Comparison of ENCODE assay signal across 7 cellular contexts in the genomic region with DNA sequence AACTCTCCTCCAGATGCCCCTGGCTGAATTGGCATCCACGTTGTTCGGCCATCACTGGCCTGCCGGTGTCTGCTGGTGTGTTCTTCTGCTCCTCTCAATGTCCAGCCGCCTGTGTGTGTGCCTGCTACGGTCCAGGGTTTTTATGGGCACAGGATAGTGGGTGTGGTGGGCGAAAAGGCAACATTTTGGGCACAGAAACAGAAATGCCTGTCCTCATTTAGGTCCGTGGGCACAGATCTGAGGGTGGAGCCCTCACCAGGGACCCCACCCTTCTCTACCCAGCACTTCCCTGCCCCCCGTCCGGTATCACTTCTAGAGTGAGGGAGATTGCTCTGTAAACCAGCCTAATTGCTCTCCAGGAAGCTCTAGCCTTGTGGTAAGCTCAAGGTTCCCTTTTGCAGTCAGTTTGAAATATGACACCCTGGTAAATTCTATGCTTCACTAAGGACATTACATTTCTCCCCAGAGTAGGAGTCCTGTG.
DNase-seq lines count a peak whose midpoint lies in the region; ATAC-seq and TF ChIP-seq lines count a peak whose summit lies in the region.

No MANE protein-coding gene starts in this region.

- H3K27me3 ChIP-seq in colonic mucosa (no peaks in the 10 kb centered on the region), smooth muscle cell (ENCODE audit: low read depth) (no peaks in the 10 kb centered on the region)

- H3K4me1 ChIP-seq in colonic mucosa (no peaks in the 10 kb centered on the region), smooth muscle cell (ENCODE audit: low read depth) (no peaks in the 10 kb centered on the region)

- no peak overlapping the region for H3K27ac Mint-ChIP-seq in progenitor cell of endocrine pancreas

- TF ChIP-seq POLR2A in NB4 (IDR thresholded peaks at IDR 0.05; ENCODE audit: extremely low read depth, insufficient read length), result no peak

- H3K4me3 Mint-ChIP-seq in progenitor cell of endocrine pancreas (ENCODE audit: low read depth), result no peak overlapping the region

- H3K9me3 ChIP-seq in colonic mucosa (no peaks in the 10 kb centered on the region), smooth muscle cell (replicated peaks; ENCODE audit: low read depth) (no peaks in the 10 kb centered on the region)

- H3K9me3 Mint-ChIP-seq in progenitor cell of endocrine pancreas (ENCODE audit: low read depth), result peaks cover 7% of the 10 kb centered on the region

- peaks cover 10% of the 10 kb centered on the region for H3K4me1 Mint-ChIP-seq in progenitor cell of endocrine pancreas (ENCODE audit: low read depth)

- H2AFZ ChIP-seq in smooth muscle cell (ENCODE audit: low read depth), result peak overlapping the region; percentile 37

- intact Hi-C loops in colonic mucosa (cut with DNase I), result no loop called here

- H3K4me3 ChIP-seq in NB4 (ENCODE audit: low read depth, low read length) (peak overlapping the region; percentile 54), colonic mucosa (no peak overlapping the region), smooth muscle cell (no peak overlapping the region)

- H3K9ac ChIP-seq in colonic mucosa (ENCODE audit: low read depth in 2 of 2, low read length in 2 of 2), result peak overlapping the region in 1 of 2 donors; percentile 32
- H3K9ac ChIP-seq in smooth muscle cell (ENCODE audit: low read depth), result no peak overlapping the region

- no peaks in the 10 kb centered on the region for H3K27me3 Mint-ChIP-seq in progenitor cell of endocrine pancreas

- H3K36me3 ChIP-seq in colonic mucosa, result no peaks in the 10 kb centered on the region
- H3K36me3 ChIP-seq in smooth muscle cell (ENCODE audit: low read depth), result no peaks in the 10 kb centered on the region

- no peaks in the 10 kb centered on the region for H3K79me2 ChIP-seq in smooth muscle cell (ENCODE audit: low read depth)

- peak; percentile 89 for DNase-seq in NB4 (ENCODE audit: low read depth)
- DNase-seq in colonic mucosa, result peak; percentile 72
- DNase-seq in smooth muscle cell (lab: John Stamatoyannopoulos, UW; ENCODE audit: unreplicated experiment), result no peak
- DNase-seq in progenitor cell of endocrine pancreas (ENCODE audit: low spot score, unreplicated experiment), result no peak
- DNase-seq in LoVo (ENCODE audit: low spot score), result no peak

- H3K36me3 Mint-ChIP-seq in progenitor cell of endocrine pancreas (ENCODE audit: insufficient read depth), result peaks cover 3% of the 10 kb centered on the region

- WGBS in smooth muscle cell (ENCODE audit: low lambda C conversion rate), result 71% methylated on average over 9 of the region's 9 CpGs

- ATAC-seq in GM18867 (IDR thresholded peaks at IDR 0.05; ENCODE audit: unreplicated experiment) (peak; percentile 82), HG02610 (IDR thresholded peaks at IDR 0.05; ENCODE audit: unreplicated experiment) (peak; percentile 78)

- H3K27ac ChIP-seq in colonic mucosa (peak overlapping the region; percentile 54), smooth muscle cell (ENCODE audit: low read depth) (no peak overlapping the region)

- H3K4me2 ChIP-seq in smooth muscle cell, result no peak overlapping the region

- TF ChIP-seq CTCF in NB4 (IDR thresholded peaks at IDR 0.05; ENCODE audit: low read depth, low read length), result no peak
- no peak for TF ChIP-seq CTCF in colonic mucosa (IDR thresholded peaks at IDR 0.05)
- TF ChIP-seq CTCF in smooth muscle cell (IDR thresholded peaks at IDR 0.05; ENCODE audit: borderline replicate concordance, insufficient read depth, poor library complexity, severe bottlenecking), result no peak
- TF ChIP-seq CTCF in progenitor cell of endocrine pancreas (IDR thresholded peaks at IDR 0.05; ENCODE audit: unreplicated experiment), result no peak

- H3F3A ChIP-seq in smooth muscle cell (ENCODE audit: low read depth), result no peaks in the 10 kb centered on the region

- no peaks in the 10 kb centered on the region for H4K20me1 ChIP-seq in smooth muscle cell (ENCODE audit: low read depth)

Comparison
In these comparisons a context has a peak if more than half of its experiments do, and no peak if none do; other contexts are left out.
1. DNase-seq: peak in NB4 (single experiment) and colonic mucosa (single experiment); none in smooth muscle cell (single experiment), progenitor cell of endocrine pancreas (single experiment) and LoVo (single experiment).